ENCODE assay signal across 12 cellular contexts in the genomic region with DNA sequence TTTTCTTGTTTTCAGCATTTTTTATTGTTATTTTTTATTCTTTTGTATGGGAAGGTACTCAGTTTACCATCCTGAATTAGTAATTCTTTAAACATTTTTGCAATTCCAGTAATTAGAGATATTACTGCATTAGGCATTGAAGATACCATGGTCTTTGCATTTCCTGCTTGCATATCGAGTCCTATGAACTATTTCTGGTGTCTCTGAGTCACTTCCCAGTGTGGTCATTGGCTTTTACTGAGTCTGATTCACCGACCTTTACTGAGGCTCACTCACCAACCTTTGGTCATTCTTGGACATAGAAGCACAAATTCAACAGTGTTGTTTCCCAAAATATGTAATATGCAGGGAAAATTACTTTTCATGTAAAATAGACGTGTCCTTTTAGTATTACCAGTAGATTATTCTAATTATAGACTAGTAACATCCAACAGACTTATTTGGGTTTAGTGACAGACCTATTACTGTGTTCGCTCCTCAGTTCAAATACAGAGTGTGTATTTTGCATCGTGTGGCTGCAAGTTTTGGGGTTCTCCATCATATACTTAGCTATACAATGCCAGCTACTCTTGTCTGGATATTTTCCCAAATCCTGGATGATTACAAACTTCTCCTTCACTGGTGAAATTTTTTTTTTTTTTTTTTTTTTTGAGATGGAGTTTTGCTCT.
DNase-seq lines count a peak whose midpoint lies in the region; ATAC-seq, FAIRE-seq and TF ChIP-seq lines count a peak whose summit lies in the region.
"Had no signal": no experiment of that assay in that cellular context is flagged by ENCODE, and none has a peak within 500 bp of the region (broad histone marks: within the 10 kb centered on the region; RNA-seq: fewer than 3 reads in every experiment).

No MANE protein-coding gene starts in this region.

- H3K27ac Mint-ChIP-seq in natural killer cell treated with Interleukin-12 subunit alpha and Interleukin-12 subunit beta and Interleukin-15 and Interleukin-18, amount 100 ng/mL, for 72 hours = no peak overlapping the region
- H3K27ac Mint-ChIP-seq in WTC11 = no peak overlapping the region
- H3K27ac Mint-ChIP-seq: stimulated activated naive B cell treated with anti-CD40 and anti-IgM and Interleukin-4, amounts not matched to agents 10 μg/mL and 1 μg/mL and 100 μg/mL, for 72 hours; T-helper 1 cell treated with Interleukin-12 subunit alpha and Interleukin-12 subunit beta and Interleukin-4 antibody, amounts not matched to agents 30 μg/mL and 1 μg/mL, for 36 hours had no signal

- TF ChIP-seq CTCF in brain microvascular endothelial cell (IDR thresholded peaks at IDR 0.05; ENCODE audit: low read depth, low read length, missing control alignments) (no peak), WTC11 (IDR thresholded peaks at IDR 0.05) (no peak)

- no peaks in the 10 kb centered on the region for H3K27me3 ChIP-seq in brain microvascular endothelial cell (replicated peaks)
- H3K27me3 ChIP-seq: sigmoid colon had no signal

- FAIRE-seq in GM19239 (lab: Jason Lieb, UNC) = no peak

- POLR2A ChIA-PET in WTC11 (lab: Charles Lee) = no interaction called here

- no peaks in the 10 kb centered on the region for H3K9me3 Mint-ChIP-seq in natural killer cell treated with Interleukin-12 subunit alpha and Interleukin-12 subunit beta and Interleukin-15 and Interleukin-18, amount 100 ng/mL, for 72 hours
- peaks cover 9% of the 10 kb centered on the region; the same call in 1 of the 2 replicates for H3K9me3 Mint-ChIP-seq in WTC11
- H3K9me3 Mint-ChIP-seq: stimulated activated naive B cell treated with anti-CD40 and anti-IgM and Interleukin-4, amounts not matched to agents 10 μg/mL and 1 μg/mL and 100 μg/mL, for 72 hours; T-helper 1 cell treated with Interleukin-12 subunit alpha and Interleukin-12 subunit beta and Interleukin-4 antibody, amounts not matched to agents 30 μg/mL and 1 μg/mL, for 36 hours had no signal

- CTCF ChIA-PET in WTC11 (lab: Charles Lee) = interaction anchor here (4.7 kb wide), 1 partner anchor 10 kb away, joined by 42 read pairs; no protein-coding TSS in a partner anchor

- ATAC-seq in natural killer cell treated with Interleukin-12 subunit alpha and Interleukin-12 subunit beta and Interleukin-15 and Interleukin-18, amount 100 ng/mL, for 72 hours = peak; percentile 57 to 63
- no peak for ATAC-seq in GM19328 (IDR thresholded peaks at IDR 0.05; ENCODE audit: unreplicated experiment)
- no peak for ATAC-seq in WTC11

- peaks cover 0 to 6% of the 10 kb centered on the region in 2 donors for H3K4me1 Mint-ChIP-seq in natural killer cell treated with Interleukin-12 subunit alpha and Interleukin-12 subunit beta and Interleukin-15 and Interleukin-18, amount 100 ng/mL, for 72 hours (ENCODE audit: low read depth in 2 of 2)
- H3K4me1 Mint-ChIP-seq in WTC11 = no peaks in the 10 kb centered on the region

- H3K27me3 Mint-ChIP-seq in natural killer cell treated with Interleukin-12 subunit alpha and Interleukin-12 subunit beta and Interleukin-15 and Interleukin-18, amount 100 ng/mL, for 72 hours = peaks cover 7 to 18% of the 10 kb centered on the region in 2 donors
- peaks cover 3% of the 10 kb centered on the region; the same call in 1 of the 2 replicates for H3K27me3 Mint-ChIP-seq in WTC11 (ENCODE audit: low read depth)

- in situ Hi-C loops in brain microvascular endothelial cell (cut with HindIII; ENCODE audit: low pct_ligation_motif_present, low sequenced_read_pairs) = no loop called here

- no peaks in the 10 kb centered on the region for H3K36me3 Mint-ChIP-seq in natural killer cell treated with Interleukin-12 subunit alpha and Interleukin-12 subunit beta and Interleukin-15 and Interleukin-18, amount 100 ng/mL, for 72 hours
- H3K36me3 Mint-ChIP-seq in WTC11 = no peaks in the 10 kb centered on the region
- H3K36me3 Mint-ChIP-seq: stimulated activated naive B cell treated with anti-CD40 and anti-IgM and Interleukin-4, amounts not matched to agents 10 μg/mL and 1 μg/mL and 100 μg/mL, for 72 hours had no signal

- peak overlapping the region; percentile 1 for H3K27ac ChIP-seq in brain microvascular endothelial cell
- H3K27ac ChIP-seq: sigmoid colon had no signal

- DNase-seq in EL (peak; percentile 89), Kasumi-1 (lab: John Stamatoyannopoulos, UW) (peak; percentile 37 to 46), brain microvascular endothelial cell (peak; percentile 88), GM19239 (ENCODE audit: insufficient read length, low spot score) (no peak), WTC11 (ENCODE audit: low spot score) (no peak), SKM-1 treated with dmso at 0.1 percent for 144 hours (lab: John Stamatoyannopoulos, UW; ENCODE audit: unreplicated experiment) (no peak)
- no peak for DNase-seq in natural killer cell treated with Interleukin-12 subunit alpha and Interleukin-12 subunit beta and Interleukin-15 and Interleukin-18, amount 100 ng/mL, for 72 hours (ENCODE audit: low spot score)
- DNase-seq: activated T-cell treated with anti-CD3 and anti-CD28 coated beads, Interleukin-2, amount 50 U/mL, for 1 hour; sigmoid colon; stimulated activated naive B cell treated with anti-CD40 and anti-IgM and Interleukin-4, amounts not matched to agents 10 μg/mL and 1 μg/mL and 100 μg/mL, for 72 hours had no signal

- H3K36me3 ChIP-seq in brain microvascular endothelial cell (replicated peaks) = no peaks in the 10 kb centered on the region
- H3K36me3 ChIP-seq: sigmoid colon had no signal

- H3K4me3 ChIP-seq in brain microvascular endothelial cell (ENCODE audit: low read depth, low read length) = no peak overlapping the region
- H3K4me3 ChIP-seq: sigmoid colon had no signal

- no peak overlapping the region for H3K4me3 Mint-ChIP-seq in natural killer cell treated with Interleukin-12 subunit alpha and Interleukin-12 subunit beta and Interleukin-15 and Interleukin-18, amount 100 ng/mL, for 72 hours
- H3K4me3 Mint-ChIP-seq in WTC11 = no peak overlapping the region
- H3K4me3 Mint-ChIP-seq: stimulated activated naive B cell treated with anti-CD40 and anti-IgM and Interleukin-4, amounts not matched to agents 10 μg/mL and 1 μg/mL and 100 μg/mL, for 72 hours; T-helper 1 cell treated with Interleukin-12 subunit alpha and Interleukin-12 subunit beta and Interleukin-4 antibody, amounts not matched to agents 30 μg/mL and 1 μg/mL, for 36 hours had no signal

TF ChIP-seq in WTC11, 78 proteins besides CTCF, POLR2A, EP300 and RAD21 (continues in another document):
- TF ChIP-seq MXD4 (CRISPR knock-in tag; IDR thresholded peaks at IDR 0.05; ENCODE audit: borderline replicate concordance) (no peak), TP53 (CRISPR knock-in tag; IDR thresholded peaks at IDR 0.05) (no peak), HMGXB4 (CRISPR knock-in tag; IDR thresholded peaks at IDR 0.05) (no peak), GRHL2 (CRISPR knock-in tag; IDR thresholded peaks at IDR 0.05; ENCODE audit: insufficient replicate concordance, severe bottlenecking) (no peak), NR2C2 (CRISPR knock-in tag; IDR thresholded peaks at IDR 0.05) (no peak), E2F4 (CRISPR knock-in tag; IDR thresholded peaks at IDR 0.05; ENCODE audit: borderline replicate concordance, low read depth) (no peak), OVOL2 (CRISPR knock-in tag; IDR thresholded peaks at IDR 0.05; ENCODE audit: borderline replicate concordance) (no peak), FOXJ3 (CRISPR knock-in tag; IDR thresholded peaks at IDR 0.05; ENCODE audit: borderline replicate concordance) (no peak), FOXP1 (CRISPR knock-in tag; IDR thresholded peaks at IDR 0.05; ENCODE audit: borderline replicate concordance) (no peak)
- TF ChIP-seq, protein P1, sequence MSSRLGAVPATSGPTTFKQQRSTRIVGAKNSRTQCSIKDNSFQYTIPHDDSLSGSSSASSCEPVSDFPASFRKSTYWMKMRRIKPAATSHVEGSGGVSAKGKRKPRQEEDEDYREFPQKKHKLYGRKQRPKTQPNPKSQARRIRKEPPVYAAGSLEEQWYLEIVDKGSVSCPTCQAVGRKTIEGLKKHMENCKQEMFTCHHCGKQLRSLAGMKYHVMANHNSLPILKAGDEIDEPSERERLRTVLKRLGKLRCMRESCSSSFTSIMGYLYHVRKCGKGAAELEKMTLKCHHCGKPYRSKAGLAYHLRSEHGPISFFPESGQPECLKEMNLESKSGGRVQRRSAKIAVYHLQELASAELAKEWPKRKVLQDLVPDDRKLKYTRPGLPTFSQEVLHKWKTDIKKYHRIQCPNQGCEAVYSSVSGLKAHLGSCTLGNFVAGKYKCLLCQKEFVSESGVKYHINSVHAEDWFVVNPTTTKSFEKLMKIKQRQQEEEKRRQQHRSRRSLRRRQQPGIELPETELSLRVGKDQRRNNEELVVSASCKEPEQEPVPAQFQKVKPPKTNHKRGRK (CRISPR knock-in tag; IDR thresholded peaks at IDR 0.05; ENCODE audit: borderline replicate concordance) = no peak
- TF ChIP-seq, protein P2, sequence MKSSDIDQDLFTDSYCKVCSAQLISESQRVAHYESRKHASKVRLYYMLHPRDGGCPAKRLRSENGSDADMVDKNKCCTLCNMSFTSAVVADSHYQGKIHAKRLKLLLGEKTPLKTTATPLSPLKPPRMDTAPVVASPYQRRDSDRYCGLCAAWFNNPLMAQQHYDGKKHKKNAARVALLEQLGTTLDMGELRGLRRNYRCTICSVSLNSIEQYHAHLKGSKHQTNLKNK (CRISPR knock-in tag; IDR thresholded peaks at IDR 0.05) = no peak

Comparison
In these comparisons a context has a peak if more than half of its experiments do, and no peak if none do; other contexts are left out.
1. DNase-seq: peak in EL (single experiment), Kasumi-1 (2 of 2) and brain microvascular endothelial cell (single experiment); none in natural killer cell treated with Interleukin-12 subunit alpha and Interleukin-12 subunit beta and Interleukin-15 and Interleukin-18, amount 100 ng/mL, for 72 hours (single experiment), GM19239 (single experiment), WTC11 (single experiment) and SKM-1 treated with dmso at 0.1 percent for 144 hours (single experiment).
2. ATAC-seq: peak in natural killer cell treated with Interleukin-12 subunit alpha and Interleukin-12 subunit beta and Interleukin-15 and Interleukin-18, amount 100 ng/mL, for 72 hours (2 of 2); none in GM19328 (single experiment) and WTC11 (single experiment).